ENCODE assay signal across 1 cellular context in genomic region chr20:49712918-49713778, GRCh38.
A peak's percentile ranks its signal among the peaks of the same experiment; 100 is the strongest.
TF ChIP-seq lines count a peak whose summit lies in the region.

No MANE protein-coding gene starts in this region.

TF ChIP-seq in HEK293, 187 proteins besides CTCF, POLR2A, EP300 and RAD21 (continued from another document):
- TF ChIP-seq ZSCAN18 (tag by site-specific recombination; IDR thresholded peaks at IDR 0.05) (peak; percentile 59; the same call in 1 of the 2 replicates), ZIC2 (tag by site-specific recombination; IDR thresholded peaks at IDR 0.05) (peak; percentile 58), ZEB2 (tag by site-specific recombination; IDR thresholded peaks at IDR 0.05) (0 out of 2 replicates have a peak, but pooled peaks have one; percentile 78), SCRT2 (tag by site-specific recombination; IDR thresholded peaks at IDR 0.05) (no peak), ZNF121 (tag by site-specific recombination; IDR thresholded peaks at IDR 0.05) (no peak), ZNF600 (tag by site-specific recombination; IDR thresholded peaks at IDR 0.05) (peak; percentile 79), ZNF292 (tag by site-specific recombination; IDR thresholded peaks at IDR 0.05; ENCODE audit: borderline replicate concordance, low read depth) (no peak), SP2 (tag by site-specific recombination; IDR thresholded peaks at IDR 0.05) (peak; percentile 82), TCF7L2 (IDR thresholded peaks at IDR 0.05; ENCODE audit: borderline replicate concordance, low read depth, low read length) (no peak), ZNF280D (tag by site-specific recombination; IDR thresholded peaks at IDR 0.05) (0 out of 2 replicates have a peak, but pooled peaks have one; percentile 20), ZNF830 (tag by site-specific recombination; IDR thresholded peaks at IDR 0.05; ENCODE audit: low read depth) (no peak), ZNF146 (tag by site-specific recombination; IDR thresholded peaks at IDR 0.05) (no peak), ZNF692 (tag by site-specific recombination; IDR thresholded peaks at IDR 0.05) (peak; percentile 52; the same call in 1 of the 2 replicates), ZNF398 (tag by site-specific recombination; IDR thresholded peaks at IDR 0.05) (peak; percentile 93)
